ENCODE assay signal across 8 cellular contexts in genomic region chr18:45722899-45723298, GRCh38.
DNase-seq lines count a peak whose midpoint lies in the region; ATAC-seq and TF ChIP-seq lines count a peak whose summit lies in the region.

No MANE protein-coding gene starts in this region.

- H3K9me3 ChIP-seq in iPS DF 6.9 (ENCODE audit: control insufficient read depth, insufficient read depth, low read length): no peaks in the 10 kb centered on the region

- TF ChIP-seq CTCF in astrocyte of the cerebellum (IDR thresholded peaks at IDR 0.05; ENCODE audit: low read depth, low read length, missing control alignments): peak; percentile 74

- H3K4me1 ChIP-seq in iPS DF 6.9 (ENCODE audit: control insufficient read depth, insufficient read depth, low read length): no peaks in the 10 kb centered on the region

- DNase-seq in 8988T (peak; percentile 60), NCI-H1930 (lab: John Stamatoyannopoulos, UW) (peak; percentile 40 to 58), T1000 (lab: John Stamatoyannopoulos, UW) (peak; percentile 29), astrocyte of the cerebellum (ENCODE audit: low read depth) (peak; percentile 51), iPS DF 6.9 (ENCODE audit: low read depth, low spot score) (peak; percentile 57)
- peak; percentile 33 to 61 (median 50) for DNase-seq in stimulated activated CD4-positive, alpha-beta T cell treated with anti-CD3 and anti-CD28 coated beads, Interleukin-1b, Interleukin-23, amount 100 ng/mL, for 24 hours (ENCODE audit: low read depth in 4 of 4, low spot score in 1 of 4)

- H3K4me3 ChIP-seq in astrocyte of the cerebellum (ENCODE audit: low read depth, low read length) (no peak overlapping the region), iPS DF 6.9 (ENCODE audit: low read length) (no peak overlapping the region)

- H3K27ac ChIP-seq in iPS DF 6.9 (ENCODE audit: low read length): no peak overlapping the region

- no peaks in the 10 kb centered on the region for H3K36me3 ChIP-seq in iPS DF 6.9 (ENCODE audit: control insufficient read depth, insufficient read depth, low read length)

- H3K27me3 ChIP-seq in iPS DF 6.9 (ENCODE audit: control insufficient read depth, insufficient read depth, low read length): no peaks in the 10 kb centered on the region

- ATAC-seq in GM18508 (IDR thresholded peaks at IDR 0.05; ENCODE audit: insufficient read depth, unreplicated experiment) (peak; percentile 68), HG02943 (IDR thresholded peaks at IDR 0.05; ENCODE audit: low read depth, unreplicated experiment) (peak; percentile 93)

- WGBS in iPS DF 6.9 (ENCODE audit: insufficient coverage, insufficient read length): no CpG with 5 or more reads among the region's 5 CpGs

- in situ Hi-C loops in astrocyte of the cerebellum (cut with HindIII; ENCODE audit: low sequenced_read_pairs): no loop called here
